23 cellular contexts compared by ENCODE assay signal in genomic region chr18:5068856-5069255, GRCh38.
"Had no signal": no experiment of that assay in that cellular context is flagged by ENCODE, and none has a peak within 500 bp of the region (broad histone marks: within the 10 kb centered on the region; RNA-seq: fewer than 3 reads in every experiment).

No MANE protein-coding gene starts in this region.

- H3K27me3 ChIP-seq: body of pancreas, dorsolateral prefrontal cortex, left lung, pancreas, right atrium auricular region, stomach, suprapubic skin, tibial artery, upper lobe of right lung had no signal

- H3K9me3 ChIP-seq: body of pancreas, left lung, lower lobe of right lung, pancreas, right atrium auricular region, stomach, suprapubic skin, tibial artery, upper lobe of right lung had no signal

- DNase-seq: activated CD4-positive, alpha-beta memory T cell treated with anti-CD3 and anti-CD28 coated beads, Interleukin-2, amount 10 ng/mL, durations not matched to agents 7 days and 5 days; activated CD4-positive, alpha-beta T cell treated with anti-CD3 and anti-CD28 coated beads for 1 hour; activated CD4-positive, alpha-beta T cell treated with anti-CD3 and anti-CD28 coated beads, Interleukin-2, amount 10 ng/mL, durations not matched to agents 7 days and 5 days; activated naive CD8-positive, alpha-beta T cell treated with anti-CD3 and anti-CD28 coated beads, Interleukin-2, amount 50 U/mL, for 24 hours; activated T-cell treated with anti-CD3 and anti-CD28 coated beads, Interleukin-2, amount 50 U/mL, for 48 hours; body of pancreas; dorsolateral prefrontal cortex; glutamatergic neuron; left lung; lower lobe of right lung; mesenchymal stem cell; naive thymus-derived CD8-positive, alpha-beta T cell; pancreas; stimulated activated CD4-positive, alpha-beta T cell treated with anti-CD3 and anti-CD28 coated beads, Interleukin-15, amount 100 ng/mL, for 24 hours; stimulated activated CD4-positive, alpha-beta T cell treated with anti-CD3 and anti-CD28 coated beads, Interleukin-2, amount 100 ng/mL, for 24 hours; stimulated activated naive B cell treated with anti-CD40 and anti-IgM and Interleukin-4, amounts not matched to agents 10 μg/mL and 1 μg/mL and 100 μg/mL, for 72 hours; stomach; T-helper 17 cell; tibial artery; upper lobe of right lung had no signal

- H3K4me3 ChIP-seq: body of pancreas, coronary artery, dorsolateral prefrontal cortex, left lung, lower lobe of right lung, pancreas, right atrium auricular region, stomach, suprapubic skin, tibial artery, upper lobe of right lung had no signal

- H3K27ac ChIP-seq: body of pancreas, coronary artery, dorsolateral prefrontal cortex, left lung, lower lobe of right lung, pancreas, right atrium auricular region, stomach, suprapubic skin, tibial artery, upper lobe of right lung had no signal

- H3K4me1 ChIP-seq: body of pancreas, left lung, lower lobe of right lung, pancreas, right atrium auricular region, stomach, suprapubic skin, tibial artery, upper lobe of right lung had no signal

- H3K36me3 ChIP-seq: left lung, lower lobe of right lung, pancreas, right atrium auricular region, stomach, suprapubic skin, tibial artery, upper lobe of right lung had no signal
